13 cellular contexts compared by ENCODE assay signal in genomic region chr15:96067677-96068076, GRCh38.
DNase-seq lines count a peak whose midpoint lies in the region; TF ChIP-seq lines count a peak whose summit lies in the region.
"Had no signal": no experiment of that assay in that cellular context is flagged by ENCODE, and none has a peak within 500 bp of the region (broad histone marks: within the 10 kb centered on the region; RNA-seq: fewer than 3 reads in every experiment).

No MANE protein-coding gene starts in this region.

- H3K9me3 ChIP-seq in BLaER1 treated with 17β-estradiol and CSF1 and Interleukin-3, amounts not matched to agents 10 nM and 100 nM (replicated peaks in 1 of 11), result peaks cover 0 to 12% (median 0%) of the 10 kb centered on the region in 11 experiments; a peak in 7 of 22 replicates
- H3K9me3 ChIP-seq in mesenchymal stem cell (ENCODE audit: control insufficient read depth, low read length), result no peaks in the 10 kb centered on the region
- H3K9me3 ChIP-seq: HAP-1 had no signal

- peaks cover 6 to 16% (median 8%) of the 10 kb centered on the region in 10 experiments; a peak in 18 of 20 replicates for H3K4me1 ChIP-seq in BLaER1 treated with 17β-estradiol and CSF1 and Interleukin-3, amounts not matched to agents 10 nM and 100 nM
- H3K4me1 ChIP-seq in mesenchymal stem cell (ENCODE audit: control insufficient read depth, insufficient read depth, low read depth, low read length), result no peaks in the 10 kb centered on the region

- H2BK5ac ChIP-seq in mesenchymal stem cell (ENCODE audit: low read depth, low read length, poor library complexity, severe bottlenecking), result no peak overlapping the region

- H2AFZ ChIP-seq in mesenchymal stem cell (ENCODE audit: low read depth, low read length), result no peak overlapping the region

- no peaks in the 10 kb centered on the region for H3K36me3 ChIP-seq in BLaER1 treated with 17β-estradiol and CSF1 and Interleukin-3, amounts not matched to agents 10 nM and 100 nM
- no peaks in the 10 kb centered on the region for H3K36me3 ChIP-seq in mesenchymal stem cell (ENCODE audit: control insufficient read depth in 1 of 2, insufficient read depth in 2 of 2, low read depth in 1 of 2, low read length in 2 of 2)
- H3K36me3 ChIP-seq: HAP-1 had no signal

- no peaks in the 10 kb centered on the region for H3K79me1 ChIP-seq in mesenchymal stem cell (replicated peaks; ENCODE audit: low read length, poor library complexity, severe bottlenecking)

- no peak overlapping the region for H3K23ac ChIP-seq in mesenchymal stem cell (ENCODE audit: low read length in 2 of 2)

- H3K9ac ChIP-seq in BLaER1 treated with 17β-estradiol and CSF1 and Interleukin-3, amounts not matched to agents 10 nM and 100 nM, result no peak overlapping the region
- H3K9ac ChIP-seq in mesenchymal stem cell (ENCODE audit: low read length), result no peak overlapping the region

- H4K91ac ChIP-seq in mesenchymal stem cell (ENCODE audit: low read length), result no peak overlapping the region

- no peak for TF ChIP-seq CTCF in HL-60 (IDR thresholded peaks at IDR 0.05; ENCODE audit: insufficient read depth, low read length)

- no peaks in the 10 kb centered on the region for H4K20me1 ChIP-seq in BLaER1 treated with 17β-estradiol and CSF1 and Interleukin-3, amounts not matched to agents 10 nM and 100 nM

- H3K27me3 ChIP-seq in BLaER1 treated with 17β-estradiol and CSF1 and Interleukin-3, amounts not matched to agents 10 nM and 100 nM, result peaks cover 0 to 3% (median 0%) of the 10 kb centered on the region in 11 experiments; a peak in 1 of 22 replicates
- H3K27me3 ChIP-seq in HL-60 (ENCODE audit: insufficient read depth, poor library complexity, severe bottlenecking) (no peaks in the 10 kb centered on the region), mesenchymal stem cell (ENCODE audit: control insufficient read depth in 1 of 2, insufficient read depth in 1 of 2, low read length in 2 of 2) (no peaks in the 10 kb centered on the region)

- no peak overlapping the region for H3K4me3 ChIP-seq in BLaER1 treated with 17β-estradiol and CSF1 and Interleukin-3, amounts not matched to agents 10 nM and 100 nM
- H3K4me3 ChIP-seq in HL-60 (replicated peaks; ENCODE audit: insufficient read depth, low read length) (no peak overlapping the region), mesenchymal stem cell (ENCODE audit: insufficient read depth in 1 of 2, low read depth in 1 of 2, low read length in 2 of 2) (no peak overlapping the region)
- H3K4me3 ChIP-seq: HAP-1 had no signal

- no peak overlapping the region for H3K18ac ChIP-seq in mesenchymal stem cell (ENCODE audit: low read depth in 1 of 2, low read length in 2 of 2)

- peak overlapping the region in 4 of 11 experiments; percentile 10 to 49 (median 37); a peak in 4 of 22 replicates for H3K27ac ChIP-seq in BLaER1 treated with 17β-estradiol and CSF1 and Interleukin-3, amounts not matched to agents 10 nM and 100 nM
- H3K27ac ChIP-seq in HL-60 (replicated peaks) (peak overlapping the region; percentile 65), mesenchymal stem cell (ENCODE audit: low read length, poor library complexity, severe bottlenecking) (no peak overlapping the region), caudate nucleus (ENCODE audit: low read depth, low read length) (no peak overlapping the region)

- no peak overlapping the region for H2AK5ac ChIP-seq in mesenchymal stem cell (ENCODE audit: low read length, severe bottlenecking)

- WGBS in mesenchymal stem cell, result 98% methylated on average over 2 of the region's 2 CpGs

- H2BK12ac ChIP-seq in mesenchymal stem cell (ENCODE audit: low read length in 2 of 2), result peak overlapping the region in 1 of 2 experiments; percentile 32

- DNase-seq in HL-60 (ENCODE audit: low read depth in 1 of 2, low spot score in 1 of 2), result no peak
- DNase-seq in mesenchymal stem cell, result no peak
- no peak for DNase-seq in caudate nucleus (lab: John Stamatoyannopoulos, UW)
- no peak for DNase-seq in HCEC 1CT
- no peak for DNase-seq in HPDE6-E6E7 (ENCODE audit: extremely low spot score)
- DNase-seq: Calu3; CD4-positive, alpha-beta T cell; CD8-positive, alpha-beta memory T cell; DMS53; DMS79 treated with DMSO at 0.1 percent for 48 hours; GOT3 had no signal

- H3K14ac ChIP-seq in mesenchymal stem cell (ENCODE audit: low read length in 2 of 2), result no peak overlapping the region

- H3K4ac ChIP-seq in mesenchymal stem cell (ENCODE audit: low read depth in 1 of 2, low read length in 2 of 2), result no peak overlapping the region

- no peak overlapping the region for H2BK120ac ChIP-seq in mesenchymal stem cell (ENCODE audit: low read depth, low read length)

- H2BK15ac ChIP-seq in mesenchymal stem cell (ENCODE audit: low read depth, poor library complexity, severe bottlenecking), result peak overlapping the region; percentile 2

- H4K8ac ChIP-seq in mesenchymal stem cell (ENCODE audit: low read length), result no peak overlapping the region

- peak overlapping the region in 10 of 11 experiments; percentile 1 to 67 (median 42); a peak in 11 of 22 replicates for H3K4me2 ChIP-seq in BLaER1 treated with 17β-estradiol and CSF1 and Interleukin-3, amounts not matched to agents 10 nM and 100 nM
- H3K4me2 ChIP-seq in mesenchymal stem cell (ENCODE audit: low read length, poor library complexity, severe bottlenecking), result no peak overlapping the region
